12 cellular contexts compared by ENCODE assay signal in the genomic region with DNA sequence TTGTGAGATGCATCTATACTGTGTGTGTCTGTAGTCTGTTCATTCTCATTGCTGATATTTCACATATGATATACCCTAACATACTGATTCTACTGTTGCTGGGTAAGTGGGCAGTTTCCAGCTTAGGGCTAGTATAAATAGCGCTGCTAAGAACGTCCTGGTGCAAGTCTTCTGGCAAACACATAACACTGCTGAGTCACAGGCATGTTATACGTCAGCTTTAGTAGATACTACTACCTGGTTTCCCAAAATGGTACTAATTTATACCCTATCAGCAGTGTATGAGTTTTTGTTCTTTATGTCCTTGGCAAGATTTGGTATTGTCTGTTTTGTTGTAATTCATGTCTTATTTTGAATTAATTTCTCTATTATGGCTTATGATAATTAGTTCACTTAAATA. TPM values are rescaled to one million over a fixed set of nuclear protein-coding genes. Genes with fewer than 3 reads are reported as not detected.
DNase-seq lines count a peak whose midpoint lies in the region; ATAC-seq and TF ChIP-seq lines count a peak whose summit lies in the region.
"Had no signal": no experiment of that assay in that cellular context is flagged by ENCODE, and none has a peak within 500 bp of the region (broad histone marks: within the 10 kb centered on the region; RNA-seq: fewer than 3 reads in every experiment).

No MANE protein-coding gene starts in this region.

- no peaks in the 10 kb centered on the region for H3K27me3 Mint-ChIP-seq in HFFc6 (ENCODE audit: insufficient read depth)
- H3K27me3 Mint-ChIP-seq in endodermal cell (ENCODE audit: insufficient read depth), result peaks cover 4% of the 10 kb centered on the region
- H3K27me3 Mint-ChIP-seq in nephron (ENCODE audit: low read depth), result no peaks in the 10 kb centered on the region

- H3K27me3 ChIP-seq in RWPE2 (ENCODE audit: insufficient read depth, poor library complexity, severe bottlenecking) (no peaks in the 10 kb centered on the region), endodermal cell (ENCODE audit: control insufficient read depth, insufficient read depth, low read length, poor library complexity, severe bottlenecking) (no peaks in the 10 kb centered on the region)

- H3K9ac ChIP-seq in endodermal cell (ENCODE audit: extremely low read depth, low read length, poor library complexity, severe bottlenecking), result no peak overlapping the region

- TF ChIP-seq CTCF in HFFc6 (IDR thresholded peaks at IDR 0.05) (no peak), RWPE2 (IDR thresholded peaks at IDR 0.05; ENCODE audit: poor library complexity, severe bottlenecking) (no peak), endodermal cell (conservative IDR thresholded peaks at IDR 0.05) (no peak), nephron (IDR thresholded peaks at IDR 0.05; ENCODE audit: unreplicated experiment in 3 of 3) (no peak)

- peaks cover 12% of the 10 kb centered on the region for H3K36me3 Mint-ChIP-seq in HFFc6 (ENCODE audit: low read depth)
- H3K36me3 Mint-ChIP-seq in endodermal cell (ENCODE audit: low read depth), result peaks cover 3% of the 10 kb centered on the region
- no peaks in the 10 kb centered on the region for H3K36me3 Mint-ChIP-seq in nephron (ENCODE audit: low read depth)

- WGBS in endodermal cell (ENCODE audit: insufficient coverage in 1 of 2, insufficient read length in 1 of 2), 2 experiments, result 86% methylated on average over 3 of the region's 3 CpGs; no CpG with 5 or more reads in 1 of the 2 experiments

- H3K4me1 ChIP-seq in RWPE2 (ENCODE audit: insufficient read depth, poor library complexity, severe bottlenecking) (peaks cover 13% of the 10 kb centered on the region), endodermal cell (ENCODE audit: control insufficient read depth, insufficient read depth, low read length) (no peaks in the 10 kb centered on the region)

- peak; percentile 48; the same call in 2 of the 3 replicates for ATAC-seq in RWPE2 (ENCODE audit: low read depth)
- no peak for ATAC-seq in GM21529 (IDR thresholded peaks at IDR 0.05; ENCODE audit: unreplicated experiment)
- ATAC-seq in HG03139 (IDR thresholded peaks at IDR 0.05; ENCODE audit: unreplicated experiment), result no peak

- peaks cover 11% of the 10 kb centered on the region for H3K36me3 ChIP-seq in RWPE2 (ENCODE audit: low read depth)
- peaks cover 18% of the 10 kb centered on the region for H3K36me3 ChIP-seq in endodermal cell (ENCODE audit: control insufficient read depth, insufficient read depth, low read length)

- peak overlapping the region; percentile 87; the same call in 1 of the 2 replicates for H3K27ac Mint-ChIP-seq in HFFc6
- no peak overlapping the region for H3K27ac Mint-ChIP-seq in endodermal cell
- H3K27ac Mint-ChIP-seq in nephron, result peak overlapping the region in 2 of 3 experiments; percentile 3 to 30

- peak overlapping the region; percentile 89 for H3K4me3 Mint-ChIP-seq in HFFc6
- H3K4me3 Mint-ChIP-seq in endodermal cell, result peak overlapping the region; percentile 86
- H3K4me3 Mint-ChIP-seq in nephron, result peak overlapping the region; percentile 89 to 95 (median 94)

- H3K9me3 ChIP-seq in RWPE2 (ENCODE audit: severe bottlenecking), result no peaks in the 10 kb centered on the region
- H3K9me3 ChIP-seq in endodermal cell (ENCODE audit: control insufficient read depth, low read length), result no peaks in the 10 kb centered on the region

- H3K4me3 ChIP-seq in RWPE2 (ENCODE audit: severe bottlenecking), result no peak overlapping the region
- H3K4me3 ChIP-seq in endodermal cell (ENCODE audit: low read length), result no peak overlapping the region

- no peak for DNase-seq in HFFc6
- DNase-seq in RWPE2 (ENCODE audit: low spot score), result no peak
- no peak for DNase-seq in endodermal cell
- DNase-seq in HuH-7.5 (ENCODE audit: low spot score), result no peak
- no peak for DNase-seq in germinal center (ENCODE audit: low spot score)
- DNase-seq: islet precursor cell; NCI-H146; stimulated activated CD8-positive, alpha-beta memory T cell treated with anti-CD3 and anti-CD28 coated beads, Interleukin-4, amount 100 ng/mL, for 48 hours had no signal

- H3K9me3 Mint-ChIP-seq in HFFc6 (no peaks in the 10 kb centered on the region), endodermal cell (no peaks in the 10 kb centered on the region), nephron (no peaks in the 10 kb centered on the region)

- peaks cover 28% of the 10 kb centered on the region for H3K4me1 Mint-ChIP-seq in HFFc6 (ENCODE audit: low read depth)
- peaks cover 4% of the 10 kb centered on the region for H3K4me1 Mint-ChIP-seq in endodermal cell
- peaks cover 9% of the 10 kb centered on the region for H3K4me1 Mint-ChIP-seq in nephron

- H3K27ac ChIP-seq in RWPE2 (ENCODE audit: poor library complexity, severe bottlenecking), result no peak overlapping the region
- H3K27ac ChIP-seq in endodermal cell (ENCODE audit: low read depth, low read length), result no peak overlapping the region
- H3K27ac ChIP-seq: SK-N-MC had no signal

RNA-seq across cellular contexts. Expression of a gene that starts 1.2 kb away (rescaled TPM):
- total RNA-seq in HFFc6 (2021; fragmentation: NEBNext Ultra II Directional; extraction: Animal tissue kit (Norgen Biotek cat#: 25700)), result 1 to 10 TPM; 5.5 to 8.7 (median 6.3) TPM
- 10 to 100 TPM in 1 of 2 donors, 1 to 10 TPM in 1; 8.4 to 10.6 TPM for total RNA-seq in endodermal cell
- 8.3 TPM for polyA plus RNA-seq in endodermal cell (2013, experiment 1 of 2)
- polyA plus RNA-seq in endodermal cell (2013, experiment 2 of 2), result 9.4 TPM

RNA-seq across cellular contexts. Expression of a gene that starts 6.3 kb away (rescaled TPM):
- 10 to 100 TPM; 82.5 to 99.2 (median 89.9) TPM for total RNA-seq in HFFc6 (2021; fragmentation: NEBNext Ultra II Directional; extraction: Animal tissue kit (Norgen Biotek cat#: 25700))
- 10 to 100 TPM; 11.5 to 35.5 TPM for total RNA-seq in endodermal cell
- 19.4 TPM for polyA plus RNA-seq in endodermal cell (2013, experiment 1 of 2)
- polyA plus RNA-seq in endodermal cell (2013, experiment 2 of 2), result 20.5 TPM
